ENCODE assay signal across 1 cellular context in the genomic region with DNA sequence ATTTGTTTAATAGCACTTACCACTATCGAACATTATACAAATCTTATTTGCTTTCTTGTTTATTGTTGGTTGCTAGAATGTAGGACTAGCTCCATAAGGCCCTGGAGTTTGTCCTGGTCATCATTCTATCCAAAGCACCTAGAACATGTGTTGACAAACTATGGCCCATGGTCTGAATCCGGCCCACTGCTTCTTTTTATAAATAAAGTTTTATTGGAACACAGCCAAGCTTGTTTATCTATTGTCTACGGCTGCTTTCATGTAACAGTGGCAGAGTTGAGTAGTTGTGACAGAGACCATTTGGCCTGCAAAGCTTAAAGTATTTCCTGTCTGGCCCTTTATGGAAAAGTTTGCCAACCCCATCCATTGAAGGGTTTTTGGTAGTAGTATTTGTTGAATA.
TF ChIP-seq lines count a peak whose summit lies in the region.

No MANE protein-coding gene starts in this region.

TF ChIP-seq in GM12878, 131 proteins besides CTCF, POLR2A, EP300 and RAD21 (continued from another document):
- TF ChIP-seq, protein P1, sequence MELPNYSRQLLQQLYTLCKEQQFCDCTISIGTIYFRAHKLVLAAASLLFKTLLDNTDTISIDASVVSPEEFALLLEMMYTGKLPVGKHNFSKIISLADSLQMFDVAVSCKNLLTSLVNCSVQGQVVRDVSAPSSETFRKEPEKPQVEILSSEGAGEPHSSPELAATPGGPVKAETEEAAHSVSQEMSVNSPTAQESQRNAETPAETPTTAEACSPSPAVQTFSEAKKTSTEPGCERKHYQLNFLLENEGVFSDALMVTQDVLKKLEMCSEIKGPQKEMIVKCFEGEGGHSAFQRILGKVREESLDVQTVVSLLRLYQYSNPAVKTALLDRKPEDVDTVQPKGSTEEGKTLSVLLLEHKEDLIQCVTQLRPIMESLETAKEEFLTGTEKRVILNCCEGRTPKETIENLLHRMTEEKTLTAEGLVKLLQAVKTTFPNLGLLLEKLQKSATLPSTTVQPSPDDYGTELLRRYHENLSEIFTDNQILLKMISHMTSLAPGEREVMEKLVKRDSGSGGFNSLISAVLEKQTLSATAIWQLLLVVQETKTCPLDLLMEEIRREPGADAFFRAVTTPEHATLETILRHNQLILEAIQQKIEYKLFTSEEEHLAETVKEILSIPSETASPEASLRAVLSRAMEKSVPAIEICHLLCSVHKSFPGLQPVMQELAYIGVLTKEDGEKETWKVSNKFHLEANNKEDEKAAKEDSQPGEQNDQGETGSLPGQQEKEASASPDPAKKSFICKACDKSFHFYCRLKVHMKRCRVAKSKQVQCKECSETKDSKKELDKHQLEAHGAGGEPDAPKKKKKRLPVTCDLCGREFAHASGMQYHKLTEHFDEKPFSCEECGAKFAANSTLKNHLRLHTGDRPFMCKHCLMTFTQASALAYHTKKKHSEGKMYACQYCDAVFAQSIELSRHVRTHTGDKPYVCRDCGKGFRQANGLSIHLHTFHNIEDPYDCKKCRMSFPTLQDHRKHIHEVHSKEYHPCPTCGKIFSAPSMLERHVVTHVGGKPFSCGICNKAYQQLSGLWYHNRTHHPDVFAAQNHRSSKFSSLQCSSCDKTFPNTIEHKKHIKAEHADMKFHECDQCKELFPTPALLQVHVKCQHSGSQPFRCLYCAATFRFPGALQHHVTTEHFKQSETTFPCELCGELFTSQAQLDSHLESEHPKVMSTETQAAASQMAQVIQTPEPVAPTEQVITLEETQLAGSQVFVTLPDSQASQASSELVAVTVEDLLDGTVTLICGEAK (IDR thresholded peaks at IDR 0.05; ENCODE audit: borderline replicate concordance) = peak; percentile 77
- TF ChIP-seq IKZF2 (IDR thresholded peaks at IDR 0.05) (no peak), IRF4 (IDR thresholded peaks at IDR 0.05; ENCODE audit: low read depth, low read length) (no peak)
